In the genomic region with DNA sequence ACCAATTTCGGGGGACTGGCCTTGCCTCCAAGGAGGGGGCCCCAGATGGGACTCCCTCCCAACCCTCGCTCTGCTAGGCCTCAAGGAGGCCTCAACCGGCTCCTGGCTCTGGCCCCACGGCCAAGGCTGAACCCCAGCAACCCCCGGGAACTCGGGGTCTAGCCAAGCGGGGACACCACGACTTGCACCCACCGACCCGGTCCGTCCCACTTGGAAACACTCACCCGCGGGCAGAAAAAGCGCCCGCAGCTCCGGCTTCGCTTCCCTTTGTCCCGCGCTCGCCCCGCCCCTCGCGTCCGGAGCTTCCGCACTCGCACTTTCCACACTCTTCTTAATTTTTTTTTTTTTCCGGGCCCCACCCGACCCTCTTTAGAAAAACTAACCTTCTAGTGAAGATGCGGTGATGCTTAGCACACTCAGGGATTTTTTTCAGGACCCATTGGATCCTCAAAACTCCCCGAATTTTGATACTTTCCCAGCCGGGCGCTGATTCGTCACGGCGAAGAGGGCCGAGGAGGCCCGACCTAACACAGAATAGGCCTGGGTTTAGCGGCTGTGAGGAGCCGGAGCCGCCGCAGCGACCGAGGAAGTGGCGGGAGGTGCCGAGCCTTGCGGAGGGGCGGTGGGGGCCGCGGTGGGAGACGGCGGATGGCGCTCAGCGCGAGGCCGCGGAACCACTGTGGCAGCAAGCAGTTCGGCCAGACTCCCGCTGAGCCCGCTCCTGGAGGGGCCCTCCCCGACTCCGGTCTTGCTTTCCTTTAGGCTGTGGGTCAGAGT, we compare ENCODE assay signal across 9 cellular contexts. TPM values are rescaled to one million over a fixed set of nuclear protein-coding genes. Genes with fewer than 3 reads are reported as not detected.
DNase-seq lines count a peak whose midpoint lies in the region; ATAC-seq, FAIRE-seq and TF ChIP-seq lines count a peak whose summit lies in the region.
"Had no signal": no experiment of that assay in that cellular context is flagged by ENCODE, and none has a peak within 500 bp of the region (broad histone marks: within the 10 kb centered on the region; RNA-seq: fewer than 3 reads in every experiment).

A gene (minus strand): TSS at position 270 of the 777 bp plus-strand sequence. CDS start 2,016 bp downstream, outside the sequence.

- peak; percentile 71 for ATAC-seq in HG03064 (IDR thresholded peaks at IDR 0.05; ENCODE audit: low read depth, unreplicated experiment)

- intact Hi-C loops in kidney (cut with DNase I) = no loop called here

- H3K9me3 ChIP-seq in kidney (ENCODE audit: control insufficient read depth in 1 of 2, low read length in 2 of 2) = no peaks in the 10 kb centered on the region

- no peak for FAIRE-seq in kidney (lab: Jason Lieb, UNC)
- FAIRE-seq: A204.1 had no signal

- H3K4me3 ChIP-seq in kidney (ENCODE audit: low read length in 2 of 2) = peak within 1 kb of the TSS; percentile 96 to 99

- peaks cover under 1 to 12% of the 10 kb centered on the region in 2 donors for H3K36me3 ChIP-seq in kidney (ENCODE audit: control insufficient read depth in 1 of 2, insufficient read depth in 2 of 2, low read length in 2 of 2)

- H3K9ac ChIP-seq in kidney (ENCODE audit: low read length in 2 of 2) = peak within 1 kb of the TSS; percentile 97 to 100

- H3K27ac ChIP-seq in kidney (ENCODE audit: low read depth in 2 of 2, low read length in 2 of 2) = peak within 1 kb of the TSS; percentile 97

- peak; percentile 86 for DNase-seq in NCI-H1436 (lab: John Stamatoyannopoulos, UW)
- no peak for DNase-seq in NCI-H1436 treated with DMSO at 0.1 percent for 48 hours (lab: John Stamatoyannopoulos, UW)
- peak; percentile 58 for DNase-seq in NCI-H226
- peak; percentile 56 for DNase-seq in activated CD4-positive, alpha-beta T cell treated with anti-CD3 and anti-CD28 coated beads for 1 hour
- peak; percentile 75 for DNase-seq in cerebellar cortex (ENCODE audit: low spot score)
- peak; percentile 88 for DNase-seq in kidney
- DNase-seq in stimulated activated CD4-positive, alpha-beta T cell treated with anti-CD3 and anti-CD28 coated beads, Interleukin-12 subunit alpha, Interleukin-12 subunit beta, amount 100 ng/mL, for 48 hours (ENCODE audit: low read depth in 2 of 3, low spot score in 1 of 3) = peak; percentile 42 to 60 (median 47)

- TF ChIP-seq CTCF in kidney (IDR thresholded peaks at IDR 0.05; ENCODE audit: borderline replicate concordance, extremely low read depth, insufficient read depth) = no peak

- peaks cover 5 to 24% of the 10 kb centered on the region in 2 donors for H3K4me1 ChIP-seq in kidney (ENCODE audit: control insufficient read depth in 1 of 2, insufficient read depth in 1 of 2, low read depth in 1 of 2, low read length in 2 of 2)

RNA-seq across cellular contexts. Expression of the gene that starts here (rescaled TPM):
- 112 TPM for total RNA-seq in kidney
- 73.4 TPM for polyA plus RNA-seq in kidney (ENCODE audit: insufficient read depth, low read depth, low replicate concordance)
